ENCODE assay signal across 10 cellular contexts in genomic region chr10:114491933-114492332, GRCh38.
DNase-seq lines count a peak whose midpoint lies in the region; ATAC-seq and TF ChIP-seq lines count a peak whose summit lies in the region.
"Had no signal": no experiment of that assay in that cellular context is flagged by ENCODE, and none has a peak within 500 bp of the region (broad histone marks: within the 10 kb centered on the region; RNA-seq: fewer than 3 reads in every experiment).

No MANE protein-coding gene starts in this region.

- no peaks in the 10 kb centered on the region for H3K27me3 Mint-ChIP-seq in activated T-cell treated with anti-CD3 and anti-CD28 coated beads, Interleukin-2, amount 50 U/mL, for 4 hours (ENCODE audit: low read depth)
- H3K27me3 Mint-ChIP-seq in stimulated activated naive CD8-positive, alpha-beta T cell treated with anti-CD3 and anti-CD28 coated beads, Interleukin-15, amount 100 ng/mL, for 72 hours = no peaks in the 10 kb centered on the region

- peak overlapping the region; percentile 43 to 75 for H3K27ac Mint-ChIP-seq in stimulated activated naive CD8-positive, alpha-beta T cell treated with anti-CD3 and anti-CD28 coated beads, Interleukin-15, amount 100 ng/mL, for 72 hours

- TF ChIP-seq CTCF in fibroblast of mammary gland (conservative IDR thresholded peaks at IDR 0.05; ENCODE audit: control insufficient read depth, insufficient read depth, low read depth, low read length) = no peak

- peaks cover 39% of the 10 kb centered on the region for H3K36me3 Mint-ChIP-seq in activated T-cell treated with anti-CD3 and anti-CD28 coated beads, Interleukin-2, amount 50 U/mL, for 4 hours (ENCODE audit: insufficient read depth)

- H3K4me3 Mint-ChIP-seq in activated T-cell treated with anti-CD3 and anti-CD28 coated beads, Interleukin-2, amount 50 U/mL, for 4 hours = peak overlapping the region; percentile 31
- peak overlapping the region; percentile 72 to 74 for H3K4me3 Mint-ChIP-seq in stimulated activated naive CD8-positive, alpha-beta T cell treated with anti-CD3 and anti-CD28 coated beads, Interleukin-15, amount 100 ng/mL, for 72 hours

- no peaks in the 10 kb centered on the region for H3K9me3 Mint-ChIP-seq in activated T-cell treated with anti-CD3 and anti-CD28 coated beads, Interleukin-2, amount 50 U/mL, for 4 hours
- H3K9me3 Mint-ChIP-seq in stimulated activated naive CD8-positive, alpha-beta T cell treated with anti-CD3 and anti-CD28 coated beads, Interleukin-15, amount 100 ng/mL, for 72 hours = peaks cover 6 to 8% of the 10 kb centered on the region in 2 donors

- no peak for ATAC-seq in activated T-cell treated with anti-CD3 and anti-CD28 coated beads, Interleukin-2, amount 50 U/mL, for 4 hours
- ATAC-seq in stimulated activated naive CD8-positive, alpha-beta T cell treated with anti-CD3 and anti-CD28 coated beads, Interleukin-15, amount 100 ng/mL, for 72 hours = no peak

- no peak overlapping the region for H3K4me3 ChIP-seq in fibroblast of mammary gland (ENCODE audit: control insufficient read depth, low read depth, low read length)

- no peak for DNase-seq in activated T-cell treated with anti-CD3 and anti-CD28 coated beads, Interleukin-2, amount 50 U/mL, for 4 hours
- DNase-seq in activated T-cell treated with anti-CD3 and anti-CD28 coated beads, Interleukin-2, amount 50 U/mL, for 1 hour = no peak
- DNase-seq in SW480 (ENCODE audit: low spot score) (peak; percentile 29), fibroblast of mammary gland (ENCODE audit: low read depth) (peak; percentile 37), DMS153 treated with DMSO at 0.1 percent for 48 hours (lab: John Stamatoyannopoulos, UW; ENCODE audit: unreplicated experiment) (no peak), kidney glomerular epithelial cell (lab: John Stamatoyannopoulos, UW) (no peak)
- DNase-seq in stimulated activated naive CD8-positive, alpha-beta T cell treated with anti-CD3 and anti-CD28 coated beads, Interleukin-15, amount 100 ng/mL, for 72 hours = no peak
- no peak for DNase-seq in stimulated activated CD4-positive, alpha-beta T cell treated with anti-CD3 and anti-CD28 coated beads, Interleukin-12 subunit alpha, Interleukin-12 subunit beta, amount 100 ng/mL, for 4 hours
- DNase-seq: foreskin melanocyte, NCI-H748 treated with DMSO at 0.1 percent for 48 hours had no signal

- H3K4me1 Mint-ChIP-seq in activated T-cell treated with anti-CD3 and anti-CD28 coated beads, Interleukin-2, amount 50 U/mL, for 4 hours (ENCODE audit: low read depth) = peaks cover 75% of the 10 kb centered on the region
- H3K4me1 Mint-ChIP-seq in stimulated activated naive CD8-positive, alpha-beta T cell treated with anti-CD3 and anti-CD28 coated beads, Interleukin-15, amount 100 ng/mL, for 72 hours = peaks cover 87% of the 10 kb centered on the region

Comparison
In these comparisons a context has a peak if more than half of its experiments do, and no peak if none do; other contexts are left out.
1. DNase-seq: peak in SW480 (single experiment) and fibroblast of mammary gland (single experiment); none in activated T-cell treated with anti-CD3 and anti-CD28 coated beads, Interleukin-2, amount 50 U/mL, for 4 hours (single experiment), activated T-cell treated with anti-CD3 and anti-CD28 coated beads, Interleukin-2, amount 50 U/mL, for 1 hour (single experiment), stimulated activated naive CD8-positive, alpha-beta T cell treated with anti-CD3 and anti-CD28 coated beads, Interleukin-15, amount 100 ng/mL, for 72 hours (0 of 2), DMS153 treated with DMSO at 0.1 percent for 48 hours (single experiment), stimulated activated CD4-positive, alpha-beta T cell treated with anti-CD3 and anti-CD28 coated beads, Interleukin-12 subunit alpha, Interleukin-12 subunit beta, amount 100 ng/mL, for 4 hours (single experiment) and kidney glomerular epithelial cell (single experiment).